In genomic region chr19:55117636-55118391, GRCh38 we compare ENCODE assay signal across 7 cellular contexts. TPM values are rescaled to one million over a fixed set of nuclear protein-coding genes. Genes with fewer than 3 reads are reported as not detected.
DNase-seq lines count a peak whose midpoint lies in the region; ATAC-seq and TF ChIP-seq lines count a peak whose summit lies in the region.

TSS of gene PPP1R12C (minus strand) at chr19:55117637. CDS start at chr19:55117543, 94 bp downstream.

- peak; percentile 74 for ATAC-seq in GM18508 (IDR thresholded peaks at IDR 0.05; ENCODE audit: insufficient read depth, unreplicated experiment)
- peak; percentile 81 for ATAC-seq in HG03025 (IDR thresholded peaks at IDR 0.05; ENCODE audit: low FRiP score, unreplicated experiment)

- H3K36me3 ChIP-seq in hepatocyte (replicated peaks; ENCODE audit: insufficient read depth, low read depth): no peaks in the 10 kb centered on the region

- peaks cover 28% of the 10 kb centered on the region for H3K4me1 ChIP-seq in hepatocyte (ENCODE audit: insufficient read depth)

- H3K4me3 ChIP-seq in hepatocyte: peak within 1 kb of the TSS; percentile 98

- H2AFZ ChIP-seq in hepatocyte: peak within 1 kb of the TSS; percentile 74

- TF ChIP-seq CTCF in hepatocyte (IDR thresholded peaks at IDR 0.05; ENCODE audit: poor library complexity): no peak

- H3K9me2 ChIP-seq in hepatocyte (replicated peaks; ENCODE audit: insufficient read depth): no peaks in the 10 kb centered on the region

- peak within 1 kb of the TSS; percentile 89 for H3K27ac ChIP-seq in hepatocyte

- peak; percentile 98 to 99 for DNase-seq in NCI-H2081 (lab: John Stamatoyannopoulos, UW)
- peak; percentile 92 for DNase-seq in T1000 (lab: John Stamatoyannopoulos, UW)
- DNase-seq in astrocyte of the hippocampus (ENCODE audit: low read depth, low spot score): peak; percentile 100
- DNase-seq in hepatocyte (ENCODE audit: low spot score): peak; percentile 99
- DNase-seq in renal cortical epithelial cell (ENCODE audit: low read depth): peak; percentile 95

- H3K4me2 ChIP-seq in hepatocyte: peak within 1 kb of the TSS; percentile 98

- no peaks in the 10 kb centered on the region for H3K27me3 ChIP-seq in hepatocyte

- H4K20me1 ChIP-seq in hepatocyte (ENCODE audit: insufficient read depth, poor library complexity, severe bottlenecking): peaks cover 31% of the 10 kb centered on the region

- peaks cover 39% of the 10 kb centered on the region for H3K79me2 ChIP-seq in hepatocyte

- WGBS in hepatocyte (ENCODE audit: low lambda C conversion rate, missing lambda C conversion rate): 6% methylated on average over 44 of the region's 46 CpGs

- no peaks in the 10 kb centered on the region for H3K9me3 ChIP-seq in hepatocyte (ENCODE audit: low read depth)

RNA-seq across cellular contexts. Expression of gene PPP1R12C, which starts in this region (rescaled TPM):
- total RNA-seq in hepatocyte: 69.7 and 71.8 TPM in 2 replicates
- 74.5 and 83.6 TPM in 2 replicates for polyA plus RNA-seq in hepatocyte
- total RNA-seq in renal cortical epithelial cell: 17.5 and 32.4 TPM in 2 replicates

Comparison
In these comparisons a context has a peak if more than half of its experiments do, and no peak if none do; other contexts are left out.
1. Peak in every context shown above with its lines: DNase-seq, ATAC-seq, H3K4me3 ChIP-seq and H3K27ac ChIP-seq.